ENCODE assay signal across 12 cellular contexts in the genomic region with DNA sequence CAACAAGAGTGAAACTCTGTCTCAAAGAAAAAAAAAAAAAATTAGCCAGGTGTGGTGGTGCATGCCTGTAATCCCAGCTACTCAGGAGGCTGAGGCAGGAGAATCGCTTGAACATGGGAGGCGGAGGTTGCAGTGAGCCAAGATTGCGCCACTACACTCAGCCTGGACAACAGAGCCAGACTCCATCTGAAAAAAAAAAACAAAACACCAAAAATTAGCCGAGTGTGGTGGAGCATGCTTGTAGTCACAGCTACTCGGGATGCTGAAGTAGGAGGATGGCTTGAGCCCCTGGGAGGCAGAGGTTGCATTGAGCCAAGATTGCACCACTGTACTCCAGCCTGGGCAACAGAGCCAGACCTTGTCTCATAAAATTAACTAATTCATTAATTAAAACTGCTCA. TPM values are rescaled to one million over a fixed set of nuclear protein-coding genes. Genes with fewer than 3 reads are reported as not detected.
DNase-seq lines count a peak whose midpoint lies in the region; ATAC-seq and TF ChIP-seq lines count a peak whose summit lies in the region.
"Not testable (repeated sequence)": the region's sequence is repeated elsewhere in the genome, so short reads cannot be mapped to it uniquely, and the experiment has no call there.
"Had no signal": no experiment of that assay in that cellular context is flagged by ENCODE, and none has a peak within 500 bp of the region (broad histone marks: within the 10 kb centered on the region; RNA-seq: fewer than 3 reads in every experiment).

No MANE protein-coding gene starts in this region.

- H3K14ac ChIP-seq in trophoblast cell (ENCODE audit: low read length) = not testable (repeated sequence)

- not testable (repeated sequence) for H2AFZ ChIP-seq in trophoblast cell (ENCODE audit: insufficient read depth, low read length, poor library complexity)

- not testable (repeated sequence) for TF ChIP-seq CTCF in HEK293 (tag by site-specific recombination; IDR thresholded peaks at IDR 0.05); WTC11 (IDR thresholded peaks at IDR 0.05); activated CD8-positive, alpha-beta T cell treated with anti-CD3 and anti-CD28 coated beads for 36 hours (IDR thresholded peaks at IDR 0.05)

- H3K79me2 ChIP-seq in trophoblast cell (ENCODE audit: control insufficient read depth, insufficient read depth, low read length, poor library complexity) = peaks cover 16% of the 10 kb centered on the region

- peak overlapping the region; percentile 95 for H3K4ac ChIP-seq in trophoblast cell (ENCODE audit: low read depth, low read length)

- not testable (repeated sequence) for H2BK120ac ChIP-seq in trophoblast cell (ENCODE audit: insufficient read depth, low read length, poor library complexity)

- POLR2A ChIA-PET in HEK293 (lab: Yijun Ruan, JAX) (interaction anchor here (0.7 kb wide), 1 partner anchor 9 kb away, joined by 5 read pairs; no protein-coding TSS in a partner anchor), WTC11 (lab: Charles Lee) (interaction anchor here (0.6 kb wide), 1 partner anchor 99 kb away, joined by 3 read pairs; no protein-coding TSS in a partner anchor)
- POLR2A ChIA-PET in activated CD8-positive, alpha-beta T cell treated with anti-CD3 and anti-CD28 coated beads for 36 hours (lab: Charles Lee) = not testable (repeated sequence)

- not testable (repeated sequence) for H3K79me1 ChIP-seq in trophoblast cell (ENCODE audit: low read length)

- not testable (repeated sequence) for H3K27me3 Mint-ChIP-seq in WTC11 (ENCODE audit: low read depth); activated CD8-positive, alpha-beta T cell treated with anti-CD3 and anti-CD28 coated beads for 36 hours; activated T-cell treated with anti-CD3 and anti-CD28 coated beads, Interleukin-2, amount 50 U/mL, for 72 hours (ENCODE audit: low read depth); activated naive CD4-positive, alpha-beta T cell treated with anti-CD3 and anti-CD28 coated beads, Interleukin-2, amount 50 U/mL, for 24 hours; effector memory CD8-positive, alpha-beta T cell

- CTCF ChIA-PET in HEK293 (lab: Yijun Ruan, JAX) = interaction anchor here (0.7 to 1.2 kb wide), 3 partner anchors 66 to 847 kb away, joined by 3 to 4 read pairs (median 3); no protein-coding TSS in a partner anchor
- CTCF ChIA-PET in WTC11 (lab: Charles Lee); activated CD8-positive, alpha-beta T cell treated with anti-CD3 and anti-CD28 coated beads for 36 hours (lab: Charles Lee): not testable (repeated sequence)

- peak overlapping the region in 4 of 11 experiments; percentile 7 to 91 (median 65); a peak in 4 of 22 replicates for H3K27ac ChIP-seq in BLaER1 treated with 17β-estradiol and CSF1 and Interleukin-3, amounts not matched to agents 10 nM and 100 nM
- not testable (repeated sequence) for H3K27ac ChIP-seq in HEK293 (ENCODE audit: extremely low read depth, low read depth, low read length); trophoblast cell (ENCODE audit: low read depth, low read length)

- H3K9me3 ChIP-seq in BLaER1 treated with 17β-estradiol and CSF1 and Interleukin-3, amounts not matched to agents 10 nM and 100 nM (replicated peaks in 1 of 11) = peaks cover 0 to 32% (median 21%) of the 10 kb centered on the region in 11 experiments; a peak in 18 of 22 replicates
- not testable (repeated sequence) for H3K9me3 ChIP-seq in HEK293 (ENCODE audit: control insufficient read depth, insufficient read depth, low read depth, low read length); trophoblast cell (ENCODE audit: insufficient read depth, low read depth, low read length)

- not testable (repeated sequence) for H4K8ac ChIP-seq in trophoblast cell (ENCODE audit: low read depth, low read length)

- peaks cover 57 to 95% (median 75%) of the 10 kb centered on the region in 10 experiments for H3K4me1 ChIP-seq in BLaER1 treated with 17β-estradiol and CSF1 and Interleukin-3, amounts not matched to agents 10 nM and 100 nM
- H3K4me1 ChIP-seq in HEK293 (ENCODE audit: control insufficient read depth, insufficient read depth, low read length); trophoblast cell (ENCODE audit: control insufficient read depth in 1 of 2, insufficient read depth in 2 of 2, low read length in 2 of 2): not testable (repeated sequence)

- H4K12ac ChIP-seq in trophoblast cell (ENCODE audit: low read depth, low read length) = not testable (repeated sequence)

- not testable (repeated sequence) for H3K27me3 ChIP-seq in BLaER1 treated with 17β-estradiol and CSF1 and Interleukin-3, amounts not matched to agents 10 nM and 100 nM; trophoblast cell (ENCODE audit: insufficient read depth, low read length)

- peaks cover 0 to 96% (median 54%) of the 10 kb centered on the region in 11 experiments; a peak in 14 of 22 replicates for H4K20me1 ChIP-seq in BLaER1 treated with 17β-estradiol and CSF1 and Interleukin-3, amounts not matched to agents 10 nM and 100 nM

- not testable (repeated sequence) for H4K91ac ChIP-seq in trophoblast cell (ENCODE audit: low read depth, low read length)

- H3K18ac ChIP-seq in trophoblast cell (ENCODE audit: low read length) = not testable (repeated sequence)

- peaks cover 17% of the 10 kb centered on the region for H3K4me1 Mint-ChIP-seq in WTC11
- peaks cover 44% of the 10 kb centered on the region for H3K4me1 Mint-ChIP-seq in activated CD8-positive, alpha-beta T cell treated with anti-CD3 and anti-CD28 coated beads for 36 hours (ENCODE audit: low read depth)
- H3K4me1 Mint-ChIP-seq in activated T-cell treated with anti-CD3 and anti-CD28 coated beads, Interleukin-2, amount 50 U/mL, for 72 hours (ENCODE audit: low read depth) = peaks cover 76% of the 10 kb centered on the region
- H3K4me1 Mint-ChIP-seq in activated naive CD4-positive, alpha-beta T cell treated with anti-CD3 and anti-CD28 coated beads, Interleukin-2, amount 50 U/mL, for 24 hours = peaks cover 67% of the 10 kb centered on the region
- H3K4me1 Mint-ChIP-seq in effector memory CD8-positive, alpha-beta T cell (ENCODE audit: low read depth in 2 of 2) = peaks cover 40 to 47% of the 10 kb centered on the region in 2 donors

- not testable (repeated sequence) for H3K9ac ChIP-seq in BLaER1 treated with 17β-estradiol and CSF1 and Interleukin-3, amounts not matched to agents 10 nM and 100 nM; trophoblast cell (ENCODE audit: low read length)

- H3K27ac Mint-ChIP-seq in WTC11; activated T-cell treated with anti-CD3 and anti-CD28 coated beads, Interleukin-2, amount 50 U/mL, for 72 hours: not testable (repeated sequence)
- peak overlapping the region; percentile 20 for H3K27ac Mint-ChIP-seq in activated CD8-positive, alpha-beta T cell treated with anti-CD3 and anti-CD28 coated beads for 36 hours
- H3K27ac Mint-ChIP-seq in activated naive CD4-positive, alpha-beta T cell treated with anti-CD3 and anti-CD28 coated beads, Interleukin-2, amount 50 U/mL, for 24 hours = peak overlapping the region; percentile 82
- H3K27ac Mint-ChIP-seq in effector memory CD8-positive, alpha-beta T cell = peak overlapping the region; percentile 23 to 82

- intact Hi-C loops in activated CD8-positive, alpha-beta T cell treated with anti-CD3 and anti-CD28 coated beads for 36 hours (cut with micrococcal nuclease) = not testable (repeated sequence)

- H3K36me3 ChIP-seq in BLaER1 treated with 17β-estradiol and CSF1 and Interleukin-3, amounts not matched to agents 10 nM and 100 nM = peaks cover 0 to 61% (median 17%) of the 10 kb centered on the region in 11 experiments; a peak in 14 of 22 replicates
- H3K36me3 ChIP-seq in HEK293 (ENCODE audit: control insufficient read depth in 2 of 2, insufficient read depth in 1 of 2, low read length in 2 of 2); trophoblast cell (ENCODE audit: control insufficient read depth in 1 of 2, insufficient read depth in 2 of 2, low read length in 2 of 2): not testable (repeated sequence)

- no CpG with 5 or more reads among the region's 5 CpGs for WGBS in trophoblast cell (ENCODE audit: extremely low coverage, insufficient coverage, insufficient read length)

- not testable (repeated sequence) for H3K23ac ChIP-seq in trophoblast cell (ENCODE audit: low read length)

- not testable (repeated sequence) for H2BK12ac ChIP-seq in trophoblast cell (ENCODE audit: low read length)

- not testable (repeated sequence) for ATAC-seq in WTC11; activated CD8-positive, alpha-beta T cell treated with anti-CD3 and anti-CD28 coated beads for 36 hours; activated T-cell treated with anti-CD3 and anti-CD28 coated beads, Interleukin-2, amount 50 U/mL, for 72 hours (replicated peaks in 1 of 2); effector memory CD8-positive, alpha-beta T cell (replicated peaks)

- not testable (repeated sequence) for DNase-seq in WTC11 (ENCODE audit: low spot score); activated CD8-positive, alpha-beta T cell treated with anti-CD3 and anti-CD28 coated beads for 36 hours; activated T-cell treated with anti-CD3 and anti-CD28 coated beads, Interleukin-2, amount 50 U/mL, for 72 hours; effector memory CD8-positive, alpha-beta T cell; trophoblast cell

- H3K4me3 Mint-ChIP-seq in WTC11; activated CD8-positive, alpha-beta T cell treated with anti-CD3 and anti-CD28 coated beads for 36 hours; activated naive CD4-positive, alpha-beta T cell treated with anti-CD3 and anti-CD28 coated beads, Interleukin-2, amount 50 U/mL, for 24 hours; effector memory CD8-positive, alpha-beta T cell: not testable (repeated sequence)
- H3K4me3 Mint-ChIP-seq in activated T-cell treated with anti-CD3 and anti-CD28 coated beads, Interleukin-2, amount 50 U/mL, for 72 hours = peak overlapping the region; percentile 49 to 61

- not testable (repeated sequence) for H2AK5ac ChIP-seq in trophoblast cell (ENCODE audit: low read length)

- not testable (repeated sequence) for H3K4me3 ChIP-seq in BLaER1 treated with 17β-estradiol and CSF1 and Interleukin-3, amounts not matched to agents 10 nM and 100 nM; HEK293 (ENCODE audit: low read depth, low read length); trophoblast cell (ENCODE audit: low read depth, low read length)

- H3K9me3 Mint-ChIP-seq in WTC11; activated CD8-positive, alpha-beta T cell treated with anti-CD3 and anti-CD28 coated beads for 36 hours; activated T-cell treated with anti-CD3 and anti-CD28 coated beads, Interleukin-2, amount 50 U/mL, for 72 hours; activated naive CD4-positive, alpha-beta T cell treated with anti-CD3 and anti-CD28 coated beads, Interleukin-2, amount 50 U/mL, for 24 hours; effector memory CD8-positive, alpha-beta T cell: not testable (repeated sequence)

- peak overlapping the region in 6 of 11 experiments; percentile 57 to 92 (median 67); a peak in 9 of 22 replicates for H3K4me2 ChIP-seq in BLaER1 treated with 17β-estradiol and CSF1 and Interleukin-3, amounts not matched to agents 10 nM and 100 nM
- not testable (repeated sequence) for H3K4me2 ChIP-seq in trophoblast cell (ENCODE audit: low read length)

- H3K36me3 Mint-ChIP-seq in WTC11 = peaks cover 15% of the 10 kb centered on the region
- peaks cover 19% of the 10 kb centered on the region for H3K36me3 Mint-ChIP-seq in activated CD8-positive, alpha-beta T cell treated with anti-CD3 and anti-CD28 coated beads for 36 hours (ENCODE audit: low read depth)
- H3K36me3 Mint-ChIP-seq in activated T-cell treated with anti-CD3 and anti-CD28 coated beads, Interleukin-2, amount 50 U/mL, for 72 hours (ENCODE audit: insufficient read depth in 2 of 2) = peaks cover 13 to 25% of the 10 kb centered on the region in 2 donors
- H3K36me3 Mint-ChIP-seq in activated naive CD4-positive, alpha-beta T cell treated with anti-CD3 and anti-CD28 coated beads, Interleukin-2, amount 50 U/mL, for 24 hours = not testable (repeated sequence)
- H3K36me3 Mint-ChIP-seq in effector memory CD8-positive, alpha-beta T cell (ENCODE audit: insufficient read depth) = peaks cover 17% of the 10 kb centered on the region

- H2BK5ac ChIP-seq in trophoblast cell (ENCODE audit: low read depth, low read length, poor library complexity) = not testable (repeated sequence)

RNA-seq across cellular contexts. Expression of gene USP48, which starts 6.0 kb away (rescaled TPM):
- total RNA-seq in WTC11 (2021) = 72.1 to 86.9 TPM (median 79.2 TPM) in 3 replicates
- total RNA-seq in activated CD8-positive, alpha-beta T cell treated with anti-CD3 and anti-CD28 coated beads for 36 hours = 10 to 100 TPM; 72.1 to 72.4 TPM
- 100 to 1,000 TPM; 129 to 143 TPM for total RNA-seq in activated T-cell treated with anti-CD3 and anti-CD28 coated beads, Interleukin-2, amount 50 U/mL, for 72 hours
- polyA plus RNA-seq in trophoblast cell (2013) = 37.7 and 38.4 TPM in 2 replicates

RNA-seq across cellular contexts. Expression of gene LDLRAD2, which starts 35.1 kb away (rescaled TPM):
- 0.63 to 1.3 TPM (median 0.85 TPM) in 3 replicates for total RNA-seq in WTC11 (2021)
- under 1 TPM in 1 of 2 experiments, not detected in 1; 0.07 TPM for total RNA-seq in activated CD8-positive, alpha-beta T cell treated with anti-CD3 and anti-CD28 coated beads for 36 hours
- under 1 TPM; 0.05 to 0.07 TPM for total RNA-seq in activated T-cell treated with anti-CD3 and anti-CD28 coated beads, Interleukin-2, amount 50 U/mL, for 72 hours
- 0.08 and 0.10 TPM in 2 replicates for polyA plus RNA-seq in trophoblast cell (2013)
- total RNA-seq: Caco-2, GM23248, H4 had no signal
- polyA plus RNA-seq: BJ had no signal
